In the genomic region with DNA sequence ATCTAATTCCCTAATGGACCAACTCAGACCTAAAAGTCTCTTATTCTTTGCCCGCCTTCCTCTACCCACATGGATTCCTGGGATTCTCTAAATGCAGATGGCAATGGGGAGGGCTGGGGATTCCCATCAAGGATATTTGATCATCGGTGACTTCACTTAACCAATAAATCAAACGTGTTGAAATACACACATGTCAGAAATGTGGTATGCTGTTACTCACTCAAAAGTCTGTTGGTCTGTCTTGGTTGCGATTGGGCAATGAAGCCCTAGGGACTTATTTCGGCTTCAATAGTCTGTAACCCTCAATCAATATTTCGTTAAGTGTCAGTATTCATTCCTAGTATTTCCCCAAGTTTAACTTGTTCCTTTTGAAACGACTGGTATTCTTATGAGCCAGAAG, we compare ENCODE assay signal across 13 cellular contexts.
A peak's percentile ranks its signal among the peaks of the same experiment; 100 is the strongest.
DNase-seq lines count a peak whose midpoint lies in the region; ATAC-seq, FAIRE-seq and TF ChIP-seq lines count a peak whose summit lies in the region.
"Had no signal": no experiment of that assay in that cellular context is flagged by ENCODE, and none has a peak within 500 bp of the region (broad histone marks: within the 10 kb centered on the region; RNA-seq: fewer than 3 reads in every experiment).

No MANE protein-coding gene starts in this region.

- H3K4me3 ChIP-seq in A549 (no peak overlapping the region), fibroblast of mammary gland (ENCODE audit: control insufficient read depth, low read depth, low read length) (no peak overlapping the region), H7 (ENCODE audit: insufficient read depth, low read depth, low read length) (no peak overlapping the region)
- H3K4me3 ChIP-seq: coronary artery had no signal

- TF ChIP-seq RAD21 in A549 (conservative IDR thresholded peaks at IDR 0.05 in 1 of 2, IDR thresholded peaks at IDR 0.05 in 1 of 2): no peak

- H3K4me1 ChIP-seq in A549: peaks cover 14% of the 10 kb centered on the region

- no peaks in the 10 kb centered on the region for H3K9me3 ChIP-seq in A549

- H3K36me3 ChIP-seq in H7 (replicated peaks; ENCODE audit: control insufficient read depth, insufficient read depth, low read length): no peaks in the 10 kb centered on the region

- H3K27me3 ChIP-seq in H7 (ENCODE audit: control insufficient read depth, insufficient read depth, low read length): no peaks in the 10 kb centered on the region

- POLR2A ChIA-PET in A549 (lab: Yijun Ruan, JAX): interaction anchor here (0.6 kb wide), 1 partner anchor 9 kb away, joined by 7 read pairs; no protein-coding TSS in a partner anchor

- H3K4me2 ChIP-seq in A549: peak overlapping the region; percentile 35

- TF ChIP-seq CTCF in A549 (IDR thresholded peaks at IDR 0.05) (no peak), fibroblast of mammary gland (conservative IDR thresholded peaks at IDR 0.05; ENCODE audit: control insufficient read depth, insufficient read depth, low read depth, low read length) (no peak)

- ATAC-seq in A549 (peak; percentile 68 to 84; a peak in 4 of 6 replicates), GM19397 (IDR thresholded peaks at IDR 0.05; ENCODE audit: unreplicated experiment) (no peak), HG03159 (IDR thresholded peaks at IDR 0.05; ENCODE audit: unreplicated experiment) (no peak)
- ATAC-seq: T-cell had no signal

- FAIRE-seq in A549 (lab: Jason Lieb, UNC) (peak; percentile 36), RCC 7860 (lab: Jason Lieb, UNC) (no peak)

- H3K27ac ChIP-seq in A549 (peak overlapping the region; percentile 24 to 62; a peak in 4 of 6 replicates), caudate nucleus (ENCODE audit: low read depth, low read length) (no peak overlapping the region)
- H3K27ac ChIP-seq: coronary artery had no signal

- CTCF ChIA-PET in A549 (lab: Yijun Ruan, JAX): interaction anchor here (0.6 to 1.0 kb wide), 4 partner anchors 29 to 271 kb away, joined by 3 read pairs; no protein-coding TSS in a partner anchor

- peak; percentile 55 to 90; a peak in 3 of 5 replicates for TF ChIP-seq EP300 in A549 (IDR thresholded peaks at IDR 0.05)

- DNase-seq in A549 (ENCODE audit: low read depth in 1 of 2, low spot score in 1 of 2) (peak; percentile 54 to 73), HS-27A (ENCODE audit: low read depth) (peak; percentile 15), RCC 7860 (ENCODE audit: low spot score) (peak; percentile 54), fibroblast of mammary gland (ENCODE audit: low read depth) (peak; percentile 87), H7 (no peak), caudate nucleus (lab: John Stamatoyannopoulos, UW) (no peak)
- DNase-seq: mesendoderm, NCI-H1105, OCI-M1, T-cell had no signal

- no peak for TF ChIP-seq POLR2A in A549 (IDR thresholded peaks at IDR 0.05; ENCODE audit: low read length)

- WGBS in A549 (ENCODE audit: missing lambda C conversion rate): 15% methylated on average over 7 of the region's 7 CpGs

TF ChIP-seq in A549, 52 proteins besides CTCF, POLR2A, EP300 and RAD21:
- TF ChIP-seq HOXB5 (CRISPR knock-in tag; IDR thresholded peaks at IDR 0.05) (peak; percentile 72; the same call in 1 of the 2 replicates), JUNB (IDR thresholded peaks at IDR 0.05) (peak; percentile 57), GATA3 (IDR thresholded peaks at IDR 0.05; ENCODE audit: borderline replicate concordance) (peak; percentile 82), SREBF2 (IDR thresholded peaks at IDR 0.05) (no peak), CHD2 (IDR thresholded peaks at IDR 0.05; ENCODE audit: low read length, partially characterized antibody) (no peak), FOSL2 (IDR thresholded peaks at IDR 0.05) (peak; percentile 31; the same call in 1 of the 2 replicates), FOSL2 (CRISPR knock-in tag; IDR thresholded peaks at IDR 0.05) (peak; percentile 83), FOSB (CRISPR knock-in tag; IDR thresholded peaks at IDR 0.05) (no peak), JUN (IDR thresholded peaks at IDR 0.05) (peak; percentile 48 to 86; a peak in 4 of 5 replicates), BHLHE40 (IDR thresholded peaks at IDR 0.05; ENCODE audit: low read depth, low read length) (no peak), CEBPB (IDR thresholded peaks at IDR 0.05) (peak; percentile 82 to 97), HEYL (CRISPR knock-in tag; IDR thresholded peaks at IDR 0.05) (no peak), NFE2L2 (conservative IDR thresholded peaks at IDR 0.05; ENCODE audit: low read length) (no peak)
- TF ChIP-seq, protein P1, sequence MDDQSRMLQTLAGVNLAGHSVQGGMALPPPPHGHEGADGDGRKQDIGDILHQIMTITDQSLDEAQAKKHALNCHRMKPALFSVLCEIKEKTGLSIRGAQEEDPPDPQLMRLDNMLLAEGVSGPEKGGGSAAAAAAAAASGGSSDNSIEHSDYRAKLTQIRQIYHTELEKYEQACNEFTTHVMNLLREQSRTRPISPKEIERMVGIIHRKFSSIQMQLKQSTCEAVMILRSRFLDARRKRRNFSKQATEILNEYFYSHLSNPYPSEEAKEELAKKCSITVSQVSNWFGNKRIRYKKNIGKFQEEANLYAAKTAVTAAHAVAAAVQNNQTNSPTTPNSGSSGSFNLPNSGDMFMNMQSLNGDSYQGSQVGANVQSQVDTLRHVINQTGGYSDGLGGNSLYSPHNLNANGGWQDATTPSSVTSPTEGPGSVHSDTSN (IDR thresholded peaks at IDR 0.05): peak; percentile 73
- TF ChIP-seq, protein P2, sequence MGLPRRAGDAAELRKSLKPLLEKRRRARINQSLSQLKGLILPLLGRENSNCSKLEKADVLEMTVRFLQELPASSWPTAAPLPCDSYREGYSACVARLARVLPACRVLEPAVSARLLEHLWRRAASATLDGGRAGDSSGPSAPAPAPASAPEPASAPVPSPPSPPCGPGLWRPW (IDR thresholded peaks at IDR 0.05): peak; percentile 16; the same call in 1 of the 2 replicates
- TF ChIP-seq, protein P3, sequence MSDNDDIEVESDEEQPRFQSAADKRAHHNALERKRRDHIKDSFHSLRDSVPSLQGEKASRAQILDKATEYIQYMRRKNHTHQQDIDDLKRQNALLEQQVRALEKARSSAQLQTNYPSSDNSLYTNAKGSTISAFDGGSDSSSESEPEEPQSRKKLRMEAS (IDR thresholded peaks at IDR 0.05): peak; percentile 34; the same call in 1 of the 2 replicates
TF ChIP-seq in A549: peak in this region for 9.

Comparison
In these comparisons a context has a peak if more than half of its experiments do, and no peak if none do; other contexts are left out.
1. ATAC-seq: peak in A549 (2 of 2); none in GM19397 (single experiment) and HG03159 (single experiment).
2. DNase-seq: peak in A549 (2 of 2), HS-27A (single experiment), RCC 7860 (single experiment) and fibroblast of mammary gland (single experiment); none in H7 (single experiment) and caudate nucleus (0 of 61).